24 cellular contexts compared by ENCODE assay signal in genomic region chr2:39860538-39860937, GRCh38.
"Had no signal": no experiment of that assay in that cellular context is flagged by ENCODE, and none has a peak within 500 bp of the region (broad histone marks: within the 10 kb centered on the region; RNA-seq: fewer than 3 reads in every experiment).

No MANE protein-coding gene starts in this region.

- H3K4me1 ChIP-seq: parathyroid adenoma, psoas muscle, right lobe of liver, sigmoid colon, stomach, thyroid gland, tibial nerve, upper lobe of left lung, vagina had no signal

- H3K9me3 ChIP-seq: neutrophil, ovary, psoas muscle, right lobe of liver, sigmoid colon, stomach, thoracic aorta, thyroid gland, vagina had no signal

- H3K27ac ChIP-seq: neutrophil, ovary, parathyroid adenoma, psoas muscle, right lobe of liver, sigmoid colon, stomach, thoracic aorta, thyroid gland, tibial nerve, upper lobe of left lung, vagina had no signal

- H3K4me3 ChIP-seq: ovary, psoas muscle, right lobe of liver, sigmoid colon, stomach, thoracic aorta, thyroid gland, tibial nerve, upper lobe of left lung, vagina had no signal

- H3K36me3 ChIP-seq: neutrophil, ovary, right lobe of liver, sigmoid colon, stomach, thoracic aorta, thyroid gland, tibial nerve, upper lobe of left lung, vagina had no signal

- H3K9ac ChIP-seq: parathyroid adenoma had no signal

- DNase-seq: nephron progenitor cell; nucleus accumbens; ovary; posterior cingulate gyrus; psoas muscle; right cardiac atrium; right lobe of liver; sigmoid colon; small intestine; stimulated activated CD4-positive, alpha-beta T cell treated with anti-CD3 and anti-CD28 coated beads, Interleukin-15, amount 100 ng/mL, for 24 hours; stimulated activated CD4-positive, alpha-beta T cell treated with anti-CD3 and anti-CD28 coated beads, Interleukin-2, amount 100 ng/mL, for 24 hours; stimulated activated CD4-positive, alpha-beta T cell treated with anti-CD3 and anti-CD28 coated beads, Interleukin-2, amount 100 ng/mL, for 48 hours; stimulated activated CD4-positive, alpha-beta T cell treated with anti-CD3 and anti-CD28 coated beads, Interleukin-4, amount 100 ng/mL, for 24 hours; stimulated activated naive B cell treated with anti-CD40 and anti-IgM and Interleukin-4, amounts not matched to agents 10 μg/mL and 1 μg/mL and 100 μg/mL, for 72 hours; stimulated activated naive CD4-positive, alpha-beta T cell treated with Interleukin-2 at 50 U/mL for 16 hours; stomach; thyroid gland; trophoblast cell; upper lobe of left lung had no signal

- H3K79me2 ChIP-seq: parathyroid adenoma had no signal

- H3K27me3 ChIP-seq: neutrophil, ovary, right lobe of liver, sigmoid colon, stomach, thyroid gland, tibial nerve, upper lobe of left lung, vagina had no signal

- H2AFZ ChIP-seq: parathyroid adenoma had no signal
